14 cellular contexts compared by ENCODE assay signal in genomic region chr9:113934826-113935676, GRCh38.
"Had no signal": no experiment of that assay in that cellular context is flagged by ENCODE, and none has a peak within 500 bp of the region (broad histone marks: within the 10 kb centered on the region; RNA-seq: fewer than 3 reads in every experiment).

No MANE protein-coding gene starts in this region.

- H3K36me3 Mint-ChIP-seq: activated naive CD8-positive, alpha-beta T cell had no signal

- H3K27ac ChIP-seq: foreskin keratinocyte, left ventricle myocardium inferior, neural progenitor cell, parathyroid adenoma, sigmoid colon, SJSA1, testis had no signal

- H3K4me1 Mint-ChIP-seq: activated CD4-positive, alpha-beta memory T cell treated with anti-CD3 and anti-CD28 coated beads, Interleukin-2, amount 10 ng/mL, durations not matched to agents 7 days and 5 days had no signal

- H3K9me3 Mint-ChIP-seq: activated CD4-positive, alpha-beta memory T cell treated with anti-CD3 and anti-CD28 coated beads, Interleukin-2, amount 10 ng/mL, durations not matched to agents 7 days and 5 days had no signal

- H3K36me3 ChIP-seq: left ventricle myocardium inferior, neural progenitor cell, sigmoid colon, SJSA1 had no signal

- H3K4me3 Mint-ChIP-seq: activated CD4-positive, alpha-beta memory T cell treated with anti-CD3 and anti-CD28 coated beads, Interleukin-2, amount 10 ng/mL, durations not matched to agents 7 days and 5 days; activated naive CD8-positive, alpha-beta T cell; neural progenitor cell had no signal

- ATAC-seq: foreskin keratinocyte had no signal

- H3K4me3 ChIP-seq: left ventricle myocardium inferior, neural progenitor cell, sigmoid colon, SJSA1, testis had no signal

- H3K27me3 ChIP-seq: foreskin keratinocyte, neural progenitor cell, sigmoid colon, SJSA1, testis had no signal

- H3K27me3 Mint-ChIP-seq: activated naive CD8-positive, alpha-beta T cell had no signal

- H3K27ac Mint-ChIP-seq: activated CD4-positive, alpha-beta memory T cell treated with anti-CD3 and anti-CD28 coated beads, Interleukin-2, amount 10 ng/mL, durations not matched to agents 7 days and 5 days; activated naive CD8-positive, alpha-beta T cell; neural progenitor cell had no signal

- DNase-seq: activated CD4-positive, alpha-beta memory T cell treated with anti-CD3 and anti-CD28 coated beads, Interleukin-2, amount 10 ng/mL, durations not matched to agents 7 days and 5 days; activated gamma-delta T cell; amygdala; foreskin keratinocyte; head of caudate nucleus; left ventricle myocardium inferior; sigmoid colon; stimulated activated CD4-positive, alpha-beta T cell treated with anti-CD3 and anti-CD28 coated beads, Interleukin-2, amount 100 ng/mL, for 48 hours; stimulated activated naive CD4-positive, alpha-beta T cell treated with Interleukin-2 at 50 U/mL for 16 hours; testis had no signal

- H3K9me3 ChIP-seq: sigmoid colon, SJSA1, testis had no signal

- H3K4me1 ChIP-seq: foreskin keratinocyte, parathyroid adenoma, sigmoid colon had no signal
